Comparison of ENCODE assay signal across 8 cellular contexts in the genomic region with DNA sequence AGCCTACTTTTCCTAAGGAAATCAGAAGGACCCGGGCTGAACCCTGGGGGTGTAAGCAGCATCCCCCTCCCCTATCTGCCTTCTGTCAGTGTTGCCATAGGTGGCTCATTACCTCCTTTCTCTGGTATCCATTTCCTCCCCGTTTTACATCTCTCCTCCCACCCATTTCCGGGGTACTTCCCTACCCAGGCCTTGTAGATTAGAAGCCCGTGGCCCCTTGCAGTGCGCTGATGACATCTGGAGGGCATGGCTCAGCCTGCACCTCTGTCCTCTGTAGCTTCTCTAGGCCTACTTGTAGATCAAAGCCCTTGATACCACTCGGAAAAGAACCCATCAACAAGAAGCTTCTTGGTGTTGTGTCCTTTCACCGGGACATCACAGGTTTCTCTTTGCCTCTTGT.
DNase-seq lines count a peak whose midpoint lies in the region; ATAC-seq and TF ChIP-seq lines count a peak whose summit lies in the region.

No MANE protein-coding gene starts in this region.

- H3K27ac ChIP-seq in CD8-positive, alpha-beta memory T cell (ENCODE audit: low read depth, low read length): no peak overlapping the region
- H3K27ac ChIP-seq in OCI-LY3 (ENCODE audit: low read length) (peak overlapping the region; percentile 30; the same call in 1 of the 2 replicates), upper lobe of right lung (no peak overlapping the region)

- H3K79me2 ChIP-seq in OCI-LY3 (ENCODE audit: low read length): no peaks in the 10 kb centered on the region

- H3K36me3 Mint-ChIP-seq in CD8-positive, alpha-beta memory T cell: peaks cover 0 to 12% (median 4%) of the 10 kb centered on the region in 3 donors

- H3K27me3 Mint-ChIP-seq in CD8-positive, alpha-beta memory T cell: peaks cover 0 to 2% of the 10 kb centered on the region in 2 donors

- POLR2A ChIA-PET in CD8-positive, alpha-beta memory T cell (lab: Charles Lee): no interaction called here

- H3K27me3 ChIP-seq in CD8-positive, alpha-beta memory T cell (ENCODE audit: insufficient read depth, low read length, poor library complexity, severe bottlenecking): no peaks in the 10 kb centered on the region
- H3K27me3 ChIP-seq in OCI-LY3 (ENCODE audit: low read depth, low read length) (no peaks in the 10 kb centered on the region), upper lobe of right lung (no peaks in the 10 kb centered on the region)

- peak overlapping the region; percentile 67 for H3K4me2 ChIP-seq in OCI-LY3 (ENCODE audit: low read length)

- H4K20me1 ChIP-seq in OCI-LY3 (ENCODE audit: insufficient read depth, low read length): no peaks in the 10 kb centered on the region

- CTCF ChIA-PET in CD8-positive, alpha-beta memory T cell (lab: Charles Lee): interaction anchor here (0.7 kb wide), 1 partner anchor 177 kb away, joined by 3 read pairs; no protein-coding TSS in a partner anchor

- ATAC-seq in GM21526 (IDR thresholded peaks at IDR 0.05; ENCODE audit: low FRiP score, unreplicated experiment) (peak; percentile 71), upper lobe of right lung (peak; percentile 43)

- peak overlapping the region; percentile 26 for H3K4me3 ChIP-seq in CD8-positive, alpha-beta memory T cell (ENCODE audit: low read length)
- no peak overlapping the region for H3K4me3 ChIP-seq in OCI-LY3 (ENCODE audit: low read length)
- H3K4me3 ChIP-seq in upper lobe of right lung: no peak overlapping the region

- peak; percentile 41 for TF ChIP-seq CTCF in OCI-LY3 (IDR thresholded peaks at IDR 0.05; ENCODE audit: low read depth, low read length)
- no peak for TF ChIP-seq CTCF in upper lobe of right lung (IDR thresholded peaks at IDR 0.05)

- peaks cover 47 to 71% (median 67%) of the 10 kb centered on the region in 3 donors for H3K4me1 Mint-ChIP-seq in CD8-positive, alpha-beta memory T cell

- H3K4me1 ChIP-seq in CD8-positive, alpha-beta memory T cell (ENCODE audit: insufficient read depth, low read length): peaks cover 38% of the 10 kb centered on the region
- H3K4me1 ChIP-seq in OCI-LY3 (ENCODE audit: low read length) (peaks cover 13% of the 10 kb centered on the region), upper lobe of right lung (no peaks in the 10 kb centered on the region)

- no peak overlapping the region for H2AFZ ChIP-seq in OCI-LY3 (ENCODE audit: low read depth, low read length)

- H3K9ac ChIP-seq in OCI-LY3 (ENCODE audit: low read length): peak overlapping the region; percentile 30

- no peaks in the 10 kb centered on the region for H3K9me3 ChIP-seq in CD8-positive, alpha-beta memory T cell (ENCODE audit: low read length)
- H3K9me3 ChIP-seq in OCI-LY3 (ENCODE audit: insufficient read depth, low read length) (no peaks in the 10 kb centered on the region), upper lobe of right lung (no peaks in the 10 kb centered on the region)

- H3K9me3 Mint-ChIP-seq in CD8-positive, alpha-beta memory T cell: no peaks in the 10 kb centered on the region

- intact Hi-C loops in upper lobe of right lung (cut with DNase I): no loop called here

- no peaks in the 10 kb centered on the region for H3K36me3 ChIP-seq in CD8-positive, alpha-beta memory T cell (ENCODE audit: insufficient read depth, low read length)
- no peaks in the 10 kb centered on the region for H3K36me3 ChIP-seq in OCI-LY3 (replicated peaks; ENCODE audit: low read depth, low read length)
- no peaks in the 10 kb centered on the region for H3K36me3 ChIP-seq in upper lobe of right lung

- peak overlapping the region; percentile 9 to 70 (median 42) for H3K4me3 Mint-ChIP-seq in CD8-positive, alpha-beta memory T cell

- H3K27ac Mint-ChIP-seq in CD8-positive, alpha-beta memory T cell: peak overlapping the region; percentile 73 to 90 (median 80)

- peak in 4 of 5 donors; percentile 28 to 68 (median 58) for DNase-seq in CD8-positive, alpha-beta memory T cell
- DNase-seq in central memory CD4-positive, alpha-beta T cell: peak; percentile 69
- DNase-seq in upper lobe of right lung: no peak
- DNase-seq in pons (ENCODE audit: low spot score): no peak
- no peak for DNase-seq in EL
- no peak for DNase-seq in NCI-H2107 treated with DMSO at 0.1 percent for 48 hours (lab: John Stamatoyannopoulos, UW; ENCODE audit: unreplicated experiment)

Comparison
In these comparisons a context has a peak if more than half of its experiments do, and no peak if none do; other contexts are left out.
1. DNase-seq: peak in CD8-positive, alpha-beta memory T cell (4 of 5) and central memory CD4-positive, alpha-beta T cell (single experiment); none in upper lobe of right lung (single experiment), pons (single experiment), EL (single experiment) and NCI-H2107 treated with DMSO at 0.1 percent for 48 hours (single experiment).